ENCODE assay signal across 8 cellular contexts in genomic region chr12:14955876-14956811, GRCh38. TPM values are rescaled to one million over a fixed set of nuclear protein-coding genes. Genes with fewer than 3 reads are reported as not detected.
A peak's percentile ranks its signal among the peaks of the same experiment; 100 is the strongest.
DNase-seq lines count a peak whose midpoint lies in the region; ATAC-seq and TF ChIP-seq lines count a peak whose summit lies in the region.

No MANE protein-coding gene starts in this region.

- peaks cover 5% of the 10 kb centered on the region for H3K27me3 Mint-ChIP-seq in HFFc6 (ENCODE audit: insufficient read depth)

- H3K36me3 Mint-ChIP-seq in stimulated activated effector memory CD8-positive, alpha-beta T cell treated with anti-CD3 and anti-CD28 coated beads, Interleukin-12 subunit alpha, Interleukin-12 subunit beta, amount 100 ng/mL, for 72 hours: peaks cover 92% of the 10 kb centered on the region
- no peaks in the 10 kb centered on the region for H3K36me3 Mint-ChIP-seq in HFFc6 (ENCODE audit: low read depth)

- peak; percentile 51 for DNase-seq in stimulated activated CD4-positive, alpha-beta T cell treated with anti-CD3 and anti-CD28 coated beads, Interleukin-1b, Interleukin-23, amount 100 ng/mL, for 48 hours
- no peak for DNase-seq in stimulated activated CD4-positive, alpha-beta T cell treated with anti-CD3 and anti-CD28 coated beads, Interleukin-12 subunit alpha, Interleukin-12 subunit beta, amount 100 ng/mL, for 4 hours
- DNase-seq in activated CD8-positive, alpha-beta memory T cell treated with anti-CD3 and anti-CD28 coated beads, Interleukin-2, amount 50 U/mL, for 4 hours: peak; percentile 29
- DNase-seq in stimulated activated effector memory CD8-positive, alpha-beta T cell treated with anti-CD3 and anti-CD28 coated beads, Interleukin-12 subunit alpha, Interleukin-12 subunit beta, amount 100 ng/mL, for 72 hours (ENCODE audit: low spot score in 2 of 2): no peak
- DNase-seq in GM19238 (ENCODE audit: insufficient read length, low spot score) (no peak), HFFc6 (no peak), NCI-H2081 treated with DMSO at 0.1 percent for 48 hours (lab: John Stamatoyannopoulos, UW) (no peak)

- peak overlapping the region; percentile 96 for H3K4me3 Mint-ChIP-seq in stimulated activated effector memory CD8-positive, alpha-beta T cell treated with anti-CD3 and anti-CD28 coated beads, Interleukin-12 subunit alpha, Interleukin-12 subunit beta, amount 100 ng/mL, for 72 hours
- no peak overlapping the region for H3K4me3 Mint-ChIP-seq in HFFc6

- no peaks in the 10 kb centered on the region for H3K9me3 Mint-ChIP-seq in stimulated activated effector memory CD8-positive, alpha-beta T cell treated with anti-CD3 and anti-CD28 coated beads, Interleukin-12 subunit alpha, Interleukin-12 subunit beta, amount 100 ng/mL, for 72 hours
- no peaks in the 10 kb centered on the region for H3K9me3 Mint-ChIP-seq in HFFc6

- peak overlapping the region; percentile 96 for H3K27ac Mint-ChIP-seq in stimulated activated effector memory CD8-positive, alpha-beta T cell treated with anti-CD3 and anti-CD28 coated beads, Interleukin-12 subunit alpha, Interleukin-12 subunit beta, amount 100 ng/mL, for 72 hours
- H3K27ac Mint-ChIP-seq in HFFc6: no peak overlapping the region

- peaks cover 64% of the 10 kb centered on the region for H3K4me1 Mint-ChIP-seq in stimulated activated effector memory CD8-positive, alpha-beta T cell treated with anti-CD3 and anti-CD28 coated beads, Interleukin-12 subunit alpha, Interleukin-12 subunit beta, amount 100 ng/mL, for 72 hours
- peaks cover 30% of the 10 kb centered on the region for H3K4me1 Mint-ChIP-seq in HFFc6 (ENCODE audit: low read depth)

- no peak for TF ChIP-seq CTCF in HFFc6 (IDR thresholded peaks at IDR 0.05)

- peak; percentile 33 for ATAC-seq in HG03378 (IDR thresholded peaks at IDR 0.05; ENCODE audit: unreplicated experiment)
- peak; percentile 11 for ATAC-seq in stimulated activated effector memory CD8-positive, alpha-beta T cell treated with anti-CD3 and anti-CD28 coated beads, Interleukin-12 subunit alpha, Interleukin-12 subunit beta, amount 100 ng/mL, for 72 hours

RNA-seq across cellular contexts. Expression of gene ARHGDIB, which starts 5.3 kb away (rescaled TPM):
- 1 to 10 TPM in 4 of 6 experiments, under 1 TPM in 2; 0.76 to 4.8 (median 3.0) TPM for total RNA-seq in HFFc6 (2021; fragmentation: NEBNext Ultra II Directional; extraction: Animal tissue kit (Norgen Biotek cat#: 25700))

RNA-seq across cellular contexts. Expression of gene PDE6H, which starts 16.7 kb away (rescaled TPM):
- not detected for total RNA-seq in HFFc6 (2021; fragmentation: NEBNext Ultra II Directional; extraction: Animal tissue kit (Norgen Biotek cat#: 25700))

RNA-seq across cellular contexts. Expression of gene ERP27, which starts 17.8 kb away (rescaled TPM):
- total RNA-seq in HFFc6 (2021; fragmentation: NEBNext Ultra II Directional; extraction: Animal tissue kit (Norgen Biotek cat#: 25700)): not detected

Comparison
In these comparisons a context has a peak if more than half of its experiments do, and no peak if none do; other contexts are left out.
1. DNase-seq: peak in stimulated activated CD4-positive, alpha-beta T cell treated with anti-CD3 and anti-CD28 coated beads, Interleukin-1b, Interleukin-23, amount 100 ng/mL, for 48 hours (single experiment) and activated CD8-positive, alpha-beta memory T cell treated with anti-CD3 and anti-CD28 coated beads, Interleukin-2, amount 50 U/mL, for 4 hours (single experiment); none in stimulated activated CD4-positive, alpha-beta T cell treated with anti-CD3 and anti-CD28 coated beads, Interleukin-12 subunit alpha, Interleukin-12 subunit beta, amount 100 ng/mL, for 4 hours (single experiment), stimulated activated effector memory CD8-positive, alpha-beta T cell treated with anti-CD3 and anti-CD28 coated beads, Interleukin-12 subunit alpha, Interleukin-12 subunit beta, amount 100 ng/mL, for 72 hours (0 of 2), GM19238 (single experiment), HFFc6 (single experiment) and NCI-H2081 treated with DMSO at 0.1 percent for 48 hours (single experiment).